23 cellular contexts compared by ENCODE assay signal in genomic region chr4:70746179-70746839, GRCh38. TPM values are rescaled to one million over a fixed set of nuclear protein-coding genes. Genes with fewer than 3 reads are reported as not detected.
DNase-seq lines count a peak whose midpoint lies in the region; ATAC-seq, FAIRE-seq and TF ChIP-seq lines count a peak whose summit lies in the region.
"Had no signal": no experiment of that assay in that cellular context is flagged by ENCODE, and none has a peak within 500 bp of the region (broad histone marks: within the 10 kb centered on the region; RNA-seq: fewer than 3 reads in every experiment).

No MANE protein-coding gene starts in this region.

- H3K27me3 ChIP-seq in astrocyte (ENCODE audit: insufficient read depth, low read length): no peaks in the 10 kb centered on the region
- H3K27me3 ChIP-seq in CD4-positive, alpha-beta memory T cell (ENCODE audit: insufficient read depth, low read length): no peaks in the 10 kb centered on the region
- H3K27me3 ChIP-seq: cardiac muscle cell had no signal

- no peak overlapping the region for H3K9ac ChIP-seq in astrocyte (ENCODE audit: low read length)

- no peak for ATAC-seq in GM18858 (IDR thresholded peaks at IDR 0.05; ENCODE audit: unreplicated experiment)
- ATAC-seq: activated CD8-positive, alpha-beta T cell treated with anti-CD3 and anti-CD28 coated beads, Interleukin-2, amount 10 ng/mL, durations not matched to agents 7 days and 5 days; activated T-cell treated with anti-CD3 and anti-CD28 coated beads, Interleukin-2, amount 50 U/mL, for 4 hours; CD8-positive, alpha-beta T cell; natural killer cell treated with Interleukin-12 subunit alpha and Interleukin-12 subunit beta and Interleukin-15 and Interleukin-18, amount 100 ng/mL, for 72 hours; stimulated activated memory B cell treated with anti-CD40 and anti-IgM and Interleukin-4, amounts not matched to agents 10 μg/mL and 1 μg/mL and 100 μg/mL, for 72 hours; T-helper 17 cell had no signal

- H3K79me2 ChIP-seq in astrocyte (ENCODE audit: insufficient read depth, low read length): peaks cover 75% of the 10 kb centered on the region

- no peaks in the 10 kb centered on the region for H3K9me3 ChIP-seq in astrocyte (ENCODE audit: insufficient read depth, low read depth, low read length)
- no peaks in the 10 kb centered on the region for H3K9me3 ChIP-seq in CD4-positive, alpha-beta memory T cell (ENCODE audit: control insufficient read depth in 1 of 2, low read length in 2 of 2)
- H3K9me3 ChIP-seq: HAP-1 had no signal

- CTCF ChIA-PET in CD4-positive, alpha-beta memory T cell (lab: Charles Lee; ENCODE audit: partially characterized antibody): interaction anchor here (0.6 to 2.4 kb wide), 2 partner anchors 11 to 19 kb away, joined by 3 to 10 read pairs; no protein-coding TSS in a partner anchor

- H3K4me2 ChIP-seq in astrocyte (ENCODE audit: low read length): no peak overlapping the region
- H3K4me2 ChIP-seq: PC-9 had no signal

- H3K27ac Mint-ChIP-seq in astrocyte (ENCODE audit: unreplicated experiment): peak overlapping the region; percentile 86
- peak overlapping the region in 2 of 7 donors; percentile 29 to 30 for H3K27ac Mint-ChIP-seq in CD4-positive, alpha-beta memory T cell
- H3K27ac Mint-ChIP-seq: activated CD8-positive, alpha-beta T cell treated with anti-CD3 and anti-CD28 coated beads, Interleukin-2, amount 10 ng/mL, durations not matched to agents 7 days and 5 days; activated naive CD8-positive, alpha-beta T cell; CD8-positive, alpha-beta T cell; natural killer cell treated with Interleukin-12 subunit alpha and Interleukin-12 subunit beta and Interleukin-15 and Interleukin-18, amount 100 ng/mL, for 72 hours; stimulated activated memory B cell treated with anti-CD40 and anti-IgM and Interleukin-4, amounts not matched to agents 10 μg/mL and 1 μg/mL and 100 μg/mL, for 72 hours; T-helper 17 cell; type B pancreatic cell had no signal

- POLR2A ChIA-PET in CD4-positive, alpha-beta memory T cell (lab: Charles Lee; ENCODE audit: partially characterized antibody): interaction anchor here (0.6 to 0.9 kb wide), 2 partner anchors 9 to 155 kb away, joined by 3 to 4 read pairs; no protein-coding TSS in a partner anchor

- H3K4me1 Mint-ChIP-seq in astrocyte (ENCODE audit: low read depth, unreplicated experiment): peaks cover 11% of the 10 kb centered on the region
- peaks cover 0 to 5% (median 4%) of the 10 kb centered on the region in 4 donors for H3K4me1 Mint-ChIP-seq in CD4-positive, alpha-beta memory T cell

- H3K27me3 Mint-ChIP-seq in astrocyte (ENCODE audit: low read depth, unreplicated experiment): no peaks in the 10 kb centered on the region
- no peaks in the 10 kb centered on the region for H3K27me3 Mint-ChIP-seq in CD4-positive, alpha-beta memory T cell
- H3K27me3 Mint-ChIP-seq: activated naive CD8-positive, alpha-beta T cell; natural killer cell treated with Interleukin-12 subunit alpha and Interleukin-12 subunit beta and Interleukin-15 and Interleukin-18, amount 100 ng/mL, for 72 hours; stimulated activated memory B cell treated with anti-CD40 and anti-IgM and Interleukin-4, amounts not matched to agents 10 μg/mL and 1 μg/mL and 100 μg/mL, for 72 hours; T-helper 17 cell; type B pancreatic cell had no signal

- H3K27ac ChIP-seq in astrocyte (ENCODE audit: low read depth, low read length): no peak overlapping the region
- H3K27ac ChIP-seq in CD4-positive, alpha-beta memory T cell (ENCODE audit: low read depth, low read length): no peak overlapping the region
- H3K27ac ChIP-seq: cardiac muscle cell, PC-9 had no signal

- H3K36me3 Mint-ChIP-seq in astrocyte (ENCODE audit: low read depth, unreplicated experiment): no peaks in the 10 kb centered on the region
- no peaks in the 10 kb centered on the region for H3K36me3 Mint-ChIP-seq in CD4-positive, alpha-beta memory T cell
- H3K36me3 Mint-ChIP-seq: CD8-positive, alpha-beta T cell; natural killer cell treated with Interleukin-12 subunit alpha and Interleukin-12 subunit beta and Interleukin-15 and Interleukin-18, amount 100 ng/mL, for 72 hours had no signal

- FAIRE-seq in astrocyte (lab: Jason Lieb, UNC): no peak
- FAIRE-seq: kidney had no signal

- H3K36me3 ChIP-seq in astrocyte (ENCODE audit: insufficient read depth, low read length): no peaks in the 10 kb centered on the region
- no peaks in the 10 kb centered on the region for H3K36me3 ChIP-seq in CD4-positive, alpha-beta memory T cell (ENCODE audit: insufficient read depth, low read length)
- H3K36me3 ChIP-seq: cardiac muscle cell, HAP-1 had no signal

- TF ChIP-seq CTCF in astrocyte (IDR thresholded peaks at IDR 0.05; ENCODE audit: insufficient read depth, low read depth, low read length): no peak

- H3K4me1 ChIP-seq in astrocyte (ENCODE audit: insufficient read depth, low read length): peaks cover 6% of the 10 kb centered on the region
- H3K4me1 ChIP-seq in CD4-positive, alpha-beta memory T cell (ENCODE audit: insufficient read depth, low read length): no peaks in the 10 kb centered on the region

- H3K9me3 Mint-ChIP-seq in astrocyte (ENCODE audit: unreplicated experiment): no peaks in the 10 kb centered on the region
- peaks cover 0 to 1% (median 0%) of the 10 kb centered on the region in 8 donors for H3K9me3 Mint-ChIP-seq in CD4-positive, alpha-beta memory T cell
- H3K9me3 Mint-ChIP-seq: activated T-cell treated with anti-CD3 and anti-CD28 coated beads, Interleukin-2, amount 50 U/mL, for 4 hours; CD8-positive, alpha-beta T cell; natural killer cell treated with Interleukin-12 subunit alpha and Interleukin-12 subunit beta and Interleukin-15 and Interleukin-18, amount 100 ng/mL, for 72 hours; type B pancreatic cell had no signal

- intact Hi-C loops in CD4-positive, alpha-beta memory T cell (cut with micrococcal nuclease): no loop called here

- no peak overlapping the region for H2AFZ ChIP-seq in astrocyte (ENCODE audit: low read depth, low read length)
- H2AFZ ChIP-seq: PC-9 had no signal

- DNase-seq in EL: peak; percentile 52
- peak; percentile 54 for DNase-seq in astrocyte (ENCODE audit: low read depth)
- peak; percentile 33 for DNase-seq in fibroblast of the conjunctiva (ENCODE audit: low read depth)
- peak; percentile 68 for DNase-seq in renal cortical epithelial cell (ENCODE audit: low read depth)
- no peak for DNase-seq in OCI-M1 (lab: John Stamatoyannopoulos, UW)
- DNase-seq in CD4-positive, alpha-beta memory T cell: no peak
- no peak for DNase-seq in NCI-H2171 (lab: John Stamatoyannopoulos, UW)
- DNase-seq: activated CD8-positive, alpha-beta T cell treated with anti-CD3 and anti-CD28 coated beads, Interleukin-2, amount 10 ng/mL, durations not matched to agents 7 days and 5 days; activated T-cell treated with anti-CD3 and anti-CD28 coated beads, Interleukin-2, amount 50 U/mL, for 4 hours; CD8-positive, alpha-beta T cell; hippocampal formation; kidney; NCI-H1105 treated with DMSO at 0.1 percent for 48 hours; NCI-H69; PC-9; T-helper 17 cell had no signal

- peaks cover 52% of the 10 kb centered on the region for H4K20me1 ChIP-seq in astrocyte (ENCODE audit: insufficient read depth, low read length)

- no peak overlapping the region for H3K4me3 Mint-ChIP-seq in astrocyte (ENCODE audit: unreplicated experiment)
- H3K4me3 Mint-ChIP-seq in CD4-positive, alpha-beta memory T cell: no peak overlapping the region
- H3K4me3 Mint-ChIP-seq: activated CD8-positive, alpha-beta T cell treated with anti-CD3 and anti-CD28 coated beads, Interleukin-2, amount 10 ng/mL, durations not matched to agents 7 days and 5 days; activated naive CD8-positive, alpha-beta T cell; activated T-cell treated with anti-CD3 and anti-CD28 coated beads, Interleukin-2, amount 50 U/mL, for 4 hours; CD8-positive, alpha-beta T cell; natural killer cell treated with Interleukin-12 subunit alpha and Interleukin-12 subunit beta and Interleukin-15 and Interleukin-18, amount 100 ng/mL, for 72 hours; stimulated activated memory B cell treated with anti-CD40 and anti-IgM and Interleukin-4, amounts not matched to agents 10 μg/mL and 1 μg/mL and 100 μg/mL, for 72 hours; T-helper 17 cell; type B pancreatic cell had no signal

- H3K4me3 ChIP-seq in astrocyte (ENCODE audit: insufficient read depth, low read depth, low read length): no peak overlapping the region
- no peak overlapping the region for H3K4me3 ChIP-seq in CD4-positive, alpha-beta memory T cell (ENCODE audit: low read length in 2 of 2)
- H3K4me3 ChIP-seq: cardiac muscle cell, HAP-1, PC-9 had no signal

RNA-seq across cellular contexts. Expression of gene RUFY3, which starts 24.5 kb away (rescaled TPM):
- total RNA-seq in astrocyte (51.9 and 57.5 TPM in 2 replicates), renal cortical epithelial cell (37.9 and 74.9 TPM in 2 replicates)
- 10 to 100 TPM; 36.2 TPM for total RNA-seq in CD4-positive, alpha-beta memory T cell
- 1 to 10 TPM; 3.3 to 9.2 TPM for polyA plus RNA-seq in CD4-positive, alpha-beta memory T cell

RNA-seq across cellular contexts. Expression of gene UTP3, which starts 58.0 kb away (rescaled TPM):
- total RNA-seq in astrocyte: 34.9 and 37.0 TPM in 2 replicates
- total RNA-seq in renal cortical epithelial cell: 15.1 and 47.4 TPM in 2 replicates
- total RNA-seq in CD4-positive, alpha-beta memory T cell: 10 to 100 TPM; 43.2 to 45.3 TPM
- 10 to 100 TPM in 1 of 2 donors, 1 to 10 TPM in 1; 4.7 to 17.2 TPM for polyA plus RNA-seq in CD4-positive, alpha-beta memory T cell

Comparison
In these comparisons a context has a peak if more than half of its experiments do, and no peak if none do; other contexts are left out.
1. DNase-seq: peak in EL (single experiment), astrocyte (single experiment), fibroblast of the conjunctiva (single experiment) and renal cortical epithelial cell (single experiment); none in OCI-M1 (single experiment), CD4-positive, alpha-beta memory T cell (0 of 5) and NCI-H2171 (single experiment).